In genomic region chr18:31269508-31270074, GRCh38 we compare ENCODE assay signal across 1 cellular context.
TF ChIP-seq lines count a peak whose summit lies in the region.

No MANE protein-coding gene starts in this region.

TF ChIP-seq in GM12878, 131 proteins besides CTCF, POLR2A, EP300 and RAD21:
- TF ChIP-seq MEF2A (IDR thresholded peaks at IDR 0.05; ENCODE audit: insufficient read depth, low read depth, low read length) (no peak), ZBTB11 (CRISPR knock-in tag; IDR thresholded peaks at IDR 0.05) (no peak), FOXM1 (IDR thresholded peaks at IDR 0.05; ENCODE audit: low read depth, low read length) (no peak), JUND (IDR thresholded peaks at IDR 0.05; ENCODE audit: low read depth, low read length) (no peak), IRF3 (IDR thresholded peaks at IDR 0.05) (no peak), NFIC (IDR thresholded peaks at IDR 0.05; ENCODE audit: low read depth, low read length) (no peak; the same call in 1 of the 2 replicates), SMAD1 (IDR thresholded peaks at IDR 0.05; ENCODE audit: low read depth, partially characterized antibody) (no peak), NFXL1 (IDR thresholded peaks at IDR 0.05; ENCODE audit: borderline replicate concordance) (no peak), ELK1 (IDR thresholded peaks at IDR 0.05; ENCODE audit: low read depth, low read length) (no peak), BACH1 (IDR thresholded peaks at IDR 0.05; ENCODE audit: borderline replicate concordance) (no peak), RUNX3 (IDR thresholded peaks at IDR 0.05; ENCODE audit: low read length) (no peak), MYC (IDR thresholded peaks at IDR 0.05; ENCODE audit: insufficient read depth, insufficient read length, insufficient replicate concordance, low read length, severe bottlenecking) (no peak), SIN3A (IDR thresholded peaks at IDR 0.05; ENCODE audit: low read depth, low read length) (no peak), SMARCA5 (IDR thresholded peaks at IDR 0.05) (no peak), SPI1 (IDR thresholded peaks at IDR 0.05; ENCODE audit: borderline replicate concordance, insufficient read depth, low read depth, low read length) (no peak)
TF ChIP-seq in GM12878: peak in this region for 0.
